19 cellular contexts compared by ENCODE assay signal in the genomic region with DNA sequence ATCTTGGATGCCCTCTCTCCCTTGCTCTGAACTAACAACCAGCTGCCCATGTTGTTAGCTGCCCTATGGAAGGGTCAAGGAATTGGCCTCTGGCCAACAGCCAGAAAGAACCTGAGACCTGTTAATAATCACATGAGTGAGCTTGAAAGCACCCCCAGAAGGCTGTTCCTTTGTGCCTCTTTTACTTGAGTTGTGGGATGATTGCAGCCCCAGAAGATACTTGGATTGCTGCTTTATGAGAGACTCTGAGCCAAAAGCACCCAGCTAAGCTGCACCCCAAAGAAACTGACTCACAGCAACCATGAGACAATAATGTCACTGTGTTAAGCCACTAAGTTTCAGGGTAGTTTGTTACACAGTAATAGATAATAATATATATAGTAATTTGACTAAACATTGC.
DNase-seq lines count a peak whose midpoint lies in the region; ATAC-seq and TF ChIP-seq lines count a peak whose summit lies in the region.
"Had no signal": no experiment of that assay in that cellular context is flagged by ENCODE, and none has a peak within 500 bp of the region (broad histone marks: within the 10 kb centered on the region; RNA-seq: fewer than 3 reads in every experiment).

No MANE protein-coding gene starts in this region.

- no peak overlapping the region for H3K27ac ChIP-seq in gastrocnemius medialis
- H3K27ac ChIP-seq: colonic mucosa, psoas muscle had no signal

- intact Hi-C loops in gastrocnemius medialis (cut with DNase I; ENCODE audit: low total_unique reads), result no loop called here

- H3K4me3 ChIP-seq in gastrocnemius medialis, result no peak overlapping the region
- H3K4me3 ChIP-seq: colonic mucosa, HAP-1, lung, psoas muscle had no signal

- no peaks in the 10 kb centered on the region for H3K27me3 ChIP-seq in gastrocnemius medialis
- H3K27me3 ChIP-seq: colonic mucosa had no signal

- no peaks in the 10 kb centered on the region for H3K36me3 ChIP-seq in gastrocnemius medialis
- H3K36me3 ChIP-seq: colonic mucosa, HAP-1 had no signal

- TF ChIP-seq CTCF in gastrocnemius medialis (IDR thresholded peaks at IDR 0.05 in 4 of 5, conservative IDR thresholded peaks at IDR 0.05 in 1 of 5), result no peak

- no peak for DNase-seq in activated CD4-positive, CD25-positive, alpha-beta regulatory T cell (lab: John Stamatoyannopoulos, UW)
- DNase-seq in EL (peak; percentile 6), SK-MEL-5 (ENCODE audit: low read depth, low spot score) (peak; percentile 7), renal cortical epithelial cell (ENCODE audit: low read depth) (peak; percentile 80), gastrocnemius medialis (no peak)
- DNase-seq: Caco-2; colonic mucosa; GF-D8; naive thymus-derived CD8-positive, alpha-beta T cell; NCI-H2029; NCI-H526 treated with DMSO at 0.1 percent for 48 hours; psoas muscle; SW 1271 had no signal

- TF ChIP-seq POLR2A in gastrocnemius medialis (IDR thresholded peaks at IDR 0.05), result no peak

- H3K9me3 ChIP-seq in gastrocnemius medialis, result no peaks in the 10 kb centered on the region
- H3K9me3 ChIP-seq: Caco-2, colonic mucosa, HAP-1, psoas muscle had no signal

- no peaks in the 10 kb centered on the region for H3K4me1 ChIP-seq in gastrocnemius medialis
- H3K4me1 ChIP-seq: colonic mucosa, psoas muscle had no signal

- in situ Hi-C loops in SK-MEL-5 (cut with HindIII; ENCODE audit: low pct_unique_long_range_greater_than_20kb, low sequenced_read_pairs) (no loop called here), gastrocnemius medialis (cut with MboI; ENCODE audit: low sequenced_read_pairs in 4 of 4) (no loop called here)

- peak; percentile 67 to 82 for ATAC-seq in activated CD4-positive, CD25-positive, alpha-beta regulatory T cell treated with anti-CD3 and anti-CD28 coated beads, Interleukin-2, amount 50 U/mL, for 24 hours
- no peak for ATAC-seq in GM21737 (IDR thresholded peaks at IDR 0.05; ENCODE audit: unreplicated experiment)
- ATAC-seq in HG03520 (IDR thresholded peaks at IDR 0.05; ENCODE audit: unreplicated experiment), result no peak
- ATAC-seq in gastrocnemius medialis, result no peak
- ATAC-seq: naive thymus-derived CD8-positive, alpha-beta T cell; Panc1; psoas muscle had no signal

Comparison
In these comparisons a context has a peak if more than half of its experiments do, and no peak if none do; other contexts are left out.
1. ATAC-seq: peak in activated CD4-positive, CD25-positive, alpha-beta regulatory T cell treated with anti-CD3 and anti-CD28 coated beads, Interleukin-2, amount 50 U/mL, for 24 hours (2 of 2); none in GM21737 (single experiment), HG03520 (single experiment) and gastrocnemius medialis (0 of 2).
2. DNase-seq: peak in EL (single experiment), SK-MEL-5 (single experiment) and renal cortical epithelial cell (single experiment); none in activated CD4-positive, CD25-positive, alpha-beta regulatory T cell (0 of 4) and gastrocnemius medialis (0 of 2).